Comparison of ENCODE assay signal across 1 cellular context in genomic region chr22:30535182-30535581, GRCh38.
TF ChIP-seq lines count a peak whose summit lies in the region.

No MANE protein-coding gene starts in this region.

TF ChIP-seq in GM23338, 12 proteins besides CTCF, POLR2A, EP300 and RAD21 (continued from another document):
- TF ChIP-seq ZNF462 (CRISPR knock-in tag; IDR thresholded peaks at IDR 0.05) (no peak), ETS1 (IDR thresholded peaks at IDR 0.05) (no peak), REST (IDR thresholded peaks at IDR 0.05; ENCODE audit: unreplicated experiment) (no peak), POLR2AphosphoS5 (IDR thresholded peaks at IDR 0.05; ENCODE audit: low read depth) (no peak), STAT1 (IDR thresholded peaks at IDR 0.05; ENCODE audit: unreplicated experiment) (no peak), JUNB (IDR thresholded peaks at IDR 0.05; ENCODE audit: unreplicated experiment) (no peak), NANOG (IDR thresholded peaks at IDR 0.05; ENCODE audit: borderline replicate concordance) (no peak), ZNF114 (CRISPR knock-in tag; IDR thresholded peaks at IDR 0.05) (no peak), CREB1 (CRISPR knock-in tag; IDR thresholded peaks at IDR 0.05; ENCODE audit: low read depth) (no peak), EZH2phosphoT487 (IDR thresholded peaks at IDR 0.05; ENCODE audit: unreplicated experiment) (no peak), ZNF331 (CRISPR knock-in tag; IDR thresholded peaks at IDR 0.05; ENCODE audit: low read depth) (no peak)
